Comparison of ENCODE assay signal across 9 cellular contexts in the genomic region with DNA sequence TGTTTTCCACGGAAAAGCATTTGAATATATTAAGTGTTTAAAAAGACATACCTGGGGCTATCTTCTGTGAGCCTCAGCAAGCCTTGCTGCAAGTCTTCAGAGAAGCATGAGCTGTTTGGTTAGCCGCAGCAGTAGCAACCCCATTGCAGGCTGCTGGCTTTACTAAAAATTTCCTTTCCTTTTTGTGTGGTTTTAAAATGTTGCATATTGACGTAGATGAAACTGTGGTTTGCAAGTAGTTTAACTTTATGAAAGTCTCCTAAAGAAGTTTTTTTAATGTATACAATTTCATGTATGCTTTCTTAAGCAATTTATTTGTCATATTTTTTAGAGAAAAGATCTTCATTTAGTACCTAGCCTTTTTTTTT. TPM values are rescaled to one million over a fixed set of nuclear protein-coding genes. Genes with fewer than 3 reads are reported as not detected.
DNase-seq lines count a peak whose midpoint lies in the region; ATAC-seq and TF ChIP-seq lines count a peak whose summit lies in the region.
"Had no signal": no experiment of that assay in that cellular context is flagged by ENCODE, and none has a peak within 500 bp of the region (broad histone marks: within the 10 kb centered on the region; RNA-seq: fewer than 3 reads in every experiment).

A gene with protein sequence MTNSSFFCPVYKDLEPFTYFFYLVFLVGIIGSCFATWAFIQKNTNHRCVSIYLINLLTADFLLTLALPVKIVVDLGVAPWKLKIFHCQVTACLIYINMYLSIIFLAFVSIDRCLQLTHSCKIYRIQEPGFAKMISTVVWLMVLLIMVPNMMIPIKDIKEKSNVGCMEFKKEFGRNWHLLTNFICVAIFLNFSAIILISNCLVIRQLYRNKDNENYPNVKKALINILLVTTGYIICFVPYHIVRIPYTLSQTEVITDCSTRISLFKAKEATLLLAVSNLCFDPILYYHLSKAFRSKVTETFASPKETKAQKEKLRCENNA (minus strand): TSS at position 164 of the 368 bp plus-strand sequence. CDS start 3,830 bp downstream, outside the sequence.

- H3K9me3 Mint-ChIP-seq in activated T-helper 2 cell treated with anti-CD3 and anti-CD28 coated beads, Interferon-gamma antibody, Interleukin-2, Interleukin-4, amounts not matched to agents 10 μg/mL and 5 μg/mL and 100 μg/mL, durations not matched to agents 14 hours and 24 hours and 36 hours, result no peaks in the 10 kb centered on the region

- peaks cover 52% of the 10 kb centered on the region for H3K4me1 Mint-ChIP-seq in activated T-helper 2 cell treated with anti-CD3 and anti-CD28 coated beads, Interferon-gamma antibody, Interleukin-2, Interleukin-4, amounts not matched to agents 10 μg/mL and 5 μg/mL and 100 μg/mL, durations not matched to agents 14 hours and 24 hours and 36 hours (ENCODE audit: low read depth)

- DNase-seq in activated T-helper 2 cell treated with anti-CD3 and anti-CD28 coated beads, Interferon-gamma antibody, Interleukin-2, Interleukin-4, amounts not matched to agents 10 μg/mL and 5 μg/mL and 100 μg/mL, durations not matched to agents 14 hours and 24 hours and 36 hours (ENCODE audit: low spot score), result peak; percentile 70
- peak; percentile 32 to 41 for DNase-seq in stimulated activated CD8-positive, alpha-beta memory T cell treated with anti-CD3 and anti-CD28 coated beads, Interleukin-2, amount 100 ng/mL, for 48 hours (ENCODE audit: low read depth in 2 of 2)
- no peak for DNase-seq in foreskin keratinocyte
- DNase-seq in dermis blood vessel endothelial cell, result no peak
- no peak for DNase-seq in putamen (ENCODE audit: low spot score)
- DNase-seq in medulla oblongata (ENCODE audit: extremely low spot score), result no peak

- H3K27ac Mint-ChIP-seq in activated T-helper 2 cell treated with anti-CD3 and anti-CD28 coated beads, Interferon-gamma antibody, Interleukin-2, Interleukin-4, amounts not matched to agents 10 μg/mL and 5 μg/mL and 100 μg/mL, durations not matched to agents 14 hours and 24 hours and 36 hours, result peak within 1 kb of the TSS; percentile 95

- H3K4me1 ChIP-seq in foreskin keratinocyte, result no peaks in the 10 kb centered on the region

- no peak for TF ChIP-seq CTCF in foreskin keratinocyte (conservative IDR thresholded peaks at IDR 0.05)

- peaks cover 51% of the 10 kb centered on the region for H3K36me3 Mint-ChIP-seq in activated T-helper 2 cell treated with anti-CD3 and anti-CD28 coated beads, Interferon-gamma antibody, Interleukin-2, Interleukin-4, amounts not matched to agents 10 μg/mL and 5 μg/mL and 100 μg/mL, durations not matched to agents 14 hours and 24 hours and 36 hours (ENCODE audit: low read depth)

- ATAC-seq in GM19452 (IDR thresholded peaks at IDR 0.05; ENCODE audit: unreplicated experiment), result peak; percentile 94
- ATAC-seq in HG03457 (IDR thresholded peaks at IDR 0.05; ENCODE audit: unreplicated experiment), result peak; percentile 81
- no peak for ATAC-seq in foreskin keratinocyte
- ATAC-seq: K562 had no signal

- H3K27me3 ChIP-seq in foreskin keratinocyte, result no peaks in the 10 kb centered on the region

- no peak within 1 kb of the TSS for H3K27ac ChIP-seq in foreskin keratinocyte

- H3K27me3 Mint-ChIP-seq in activated T-helper 2 cell treated with anti-CD3 and anti-CD28 coated beads, Interferon-gamma antibody, Interleukin-2, Interleukin-4, amounts not matched to agents 10 μg/mL and 5 μg/mL and 100 μg/mL, durations not matched to agents 14 hours and 24 hours and 36 hours (ENCODE audit: low read depth), result no peaks in the 10 kb centered on the region

- peak within 1 kb of the TSS; percentile 91 for H3K4me3 Mint-ChIP-seq in activated T-helper 2 cell treated with anti-CD3 and anti-CD28 coated beads, Interferon-gamma antibody, Interleukin-2, Interleukin-4, amounts not matched to agents 10 μg/mL and 5 μg/mL and 100 μg/mL, durations not matched to agents 14 hours and 24 hours and 36 hours (ENCODE audit: low read depth)

- intact Hi-C loops in activated T-helper 2 cell treated with anti-CD3 and anti-CD28 coated beads, Interferon-gamma antibody, Interleukin-2, Interleukin-4, amounts not matched to agents 10 μg/mL and 5 μg/mL and 100 μg/mL, durations not matched to agents 14 hours and 24 hours and 36 hours (cut with micrococcal nuclease), result loop anchor here (1.0 to 10.0 kb wide), 8 partner anchors 12 to 1962 kb away; a partner anchor contains a TSS

RNA-seq across cellular contexts. Expression of the gene that starts here (rescaled TPM):
- 232 TPM in 2 replicates for total RNA-seq in activated T-helper 2 cell treated with anti-CD3 and anti-CD28 coated beads, Interferon-gamma antibody, Interleukin-2, Interleukin-4, amounts not matched to agents 10 μg/mL and 5 μg/mL and 100 μg/mL, durations not matched to agents 14 hours and 24 hours and 36 hours
- total RNA-seq in foreskin keratinocyte, result not detected in 2 replicates
- not detected in 2 replicates for polyA plus RNA-seq in foreskin keratinocyte
- total RNA-seq in dermis blood vessel endothelial cell, result not detected in 2 replicates
- total RNA-seq: K562 had no signal
- polyA plus RNA-seq: K562 had no signal

Comparison
In these comparisons a context has a peak if more than half of its experiments do, and no peak if none do; other contexts are left out.
1. RNA of the gene that starts here (total RNA-seq): 232 TPM in activated T-helper 2 cell treated with anti-CD3 and anti-CD28 coated beads, Interferon-gamma antibody, Interleukin-2, Interleukin-4, amounts not matched to agents 10 μg/mL and 5 μg/mL and 100 μg/mL, durations not matched to agents 14 hours and 24 hours and 36 hours; not detected in foreskin keratinocyte and not detected in dermis blood vessel endothelial cell; every median in the first group is over 100 times any median in the second.
2. DNase-seq: peak in activated T-helper 2 cell treated with anti-CD3 and anti-CD28 coated beads, Interferon-gamma antibody, Interleukin-2, Interleukin-4, amounts not matched to agents 10 μg/mL and 5 μg/mL and 100 μg/mL, durations not matched to agents 14 hours and 24 hours and 36 hours (single experiment) and stimulated activated CD8-positive, alpha-beta memory T cell treated with anti-CD3 and anti-CD28 coated beads, Interleukin-2, amount 100 ng/mL, for 48 hours (2 of 2); none in foreskin keratinocyte (0 of 2), dermis blood vessel endothelial cell (single experiment), putamen (single experiment) and medulla oblongata (single experiment).